Comparison of ENCODE assay signal across 1 cellular context in genomic region chr16:2883027-2883846, GRCh38.
TF ChIP-seq lines count a peak whose summit lies in the region.

Gene FLYWCH2 (plus strand): TSS chr16:2883215. CDS start chr16:2896450, 13,235 bp downstream.

TF ChIP-seq in HepG2, 621 proteins besides CTCF, POLR2A, EP300 and RAD21 (continued from another document and continues in another):
- TF ChIP-seq MLXIP (CRISPR knock-in tag; IDR thresholded peaks at IDR 0.05; ENCODE audit: borderline replicate concordance) (no peak), PAX8 (CRISPR knock-in tag; IDR thresholded peaks at IDR 0.05; ENCODE audit: borderline replicate concordance) (0 out of 2 replicates have a peak, but pooled peaks have one; percentile 34), ZNF160 (CRISPR knock-in tag; IDR thresholded peaks at IDR 0.05) (peak; percentile 73; the same call in 1 of the 2 replicates), ZBTB7A (CRISPR knock-in tag; IDR thresholded peaks at IDR 0.05) (peak; percentile 72), RAD51 (IDR thresholded peaks at IDR 0.05; ENCODE audit: borderline replicate concordance) (no peak), ZBTB44 (CRISPR knock-in tag; IDR thresholded peaks at IDR 0.05) (no peak), JDP2 (CRISPR knock-in tag; IDR thresholded peaks at IDR 0.05; ENCODE audit: borderline replicate concordance) (no peak), PHF20 (CRISPR knock-in tag; IDR thresholded peaks at IDR 0.05) (peak; percentile 59), IKZF1 (IDR thresholded peaks at IDR 0.05) (no peak), SOX5 (CRISPR knock-in tag; IDR thresholded peaks at IDR 0.05; ENCODE audit: borderline replicate concordance) (peak; percentile 8; the same call in 1 of the 2 replicates), KDM2A (CRISPR knock-in tag; IDR thresholded peaks at IDR 0.05; ENCODE audit: borderline replicate concordance, low read depth) (peak; percentile 79), PTBP1 (IDR thresholded peaks at IDR 0.05; ENCODE audit: low read depth, low read length, poor library complexity, severe bottlenecking) (no peak), LBX2 (CRISPR knock-in tag; IDR thresholded peaks at IDR 0.05; ENCODE audit: borderline replicate concordance) (no peak), ZNF124 (CRISPR knock-in tag; IDR thresholded peaks at IDR 0.05) (no peak), ATF1 (CRISPR knock-in tag; IDR thresholded peaks at IDR 0.05) (no peak), IRF9 (CRISPR knock-in tag; IDR thresholded peaks at IDR 0.05; ENCODE audit: borderline replicate concordance) (peak; percentile 94; the same call in 1 of the 2 replicates), ZFX (CRISPR knock-in tag; IDR thresholded peaks at IDR 0.05; ENCODE audit: low read depth) (peak; percentile 89), ZNF3 (CRISPR knock-in tag; IDR thresholded peaks at IDR 0.05) (no peak), NR3C1 (CRISPR knock-in tag; IDR thresholded peaks at IDR 0.05) (no peak), HIVEP1 (CRISPR knock-in tag; IDR thresholded peaks at IDR 0.05) (no peak), E2F5 (CRISPR knock-in tag; conservative IDR thresholded peaks at IDR 0.05) (0 out of 2 replicates have a peak, but pooled peaks have one; percentile 62), XRCC5 (optimal IDR thresholded peaks at IDR 0.05; ENCODE audit: low read length) (peak; percentile 31), ZNF460 (CRISPR knock-in tag; IDR thresholded peaks at IDR 0.05; ENCODE audit: borderline replicate concordance) (peak; percentile 37; the same call in 1 of the 2 replicates), ISL2 (CRISPR knock-in tag; IDR thresholded peaks at IDR 0.05) (no peak; the same call in 1 of the 2 replicates), NR2C2 (CRISPR knock-in tag; IDR thresholded peaks at IDR 0.05; ENCODE audit: borderline replicate concordance) (peak; percentile 83), NR1H2 (CRISPR knock-in tag; IDR thresholded peaks at IDR 0.05; ENCODE audit: borderline replicate concordance, low read depth) (no peak), MIER2 (CRISPR knock-in tag; IDR thresholded peaks at IDR 0.05) (no peak), AGO2 (optimal IDR thresholded peaks at IDR 0.05; ENCODE audit: low read depth, low read length) (no peak), TEF (CRISPR knock-in tag; IDR thresholded peaks at IDR 0.05) (no peak), RARG (CRISPR knock-in tag; IDR thresholded peaks at IDR 0.05; ENCODE audit: low read depth) (peak; percentile 80; the same call in 1 of the 2 replicates), LRRFIP1 (CRISPR knock-in tag; conservative IDR thresholded peaks at IDR 0.05) (no peak), RERE (CRISPR knock-in tag; IDR thresholded peaks at IDR 0.05; ENCODE audit: low read depth) (no peak), TOPORS (CRISPR knock-in tag; IDR thresholded peaks at IDR 0.05) (no peak), ZSCAN22 (CRISPR knock-in tag; IDR thresholded peaks at IDR 0.05) (peak; percentile 49; the same call in 1 of the 2 replicates), MNT (IDR thresholded peaks at IDR 0.05) (no peak), ZBTB2 (CRISPR knock-in tag; IDR thresholded peaks at IDR 0.05; ENCODE audit: low read depth) (peak; percentile 63; the same call in 1 of the 2 replicates), HNF1B (CRISPR knock-in tag; IDR thresholded peaks at IDR 0.05) (0 out of 2 replicates have a peak, but pooled peaks have one; percentile 30), ZFYVE20 (CRISPR knock-in tag; IDR thresholded peaks at IDR 0.05; ENCODE audit: borderline replicate concordance, low read depth) (no peak), ZFP36L2 (CRISPR knock-in tag; IDR thresholded peaks at IDR 0.05) (peak; percentile 28; the same call in 1 of the 2 replicates)
